Comparison of ENCODE assay signal across 8 cellular contexts in genomic region chr1:199173356-199173755, GRCh38.
DNase-seq lines count a peak whose midpoint lies in the region; ATAC-seq lines count a peak whose summit lies in the region.

No MANE protein-coding gene starts in this region.

- ATAC-seq in GM21367 (IDR thresholded peaks at IDR 0.05; ENCODE audit: unreplicated experiment) (peak; percentile 91), HG03558 (IDR thresholded peaks at IDR 0.05; ENCODE audit: extremely low read depth, unreplicated experiment) (peak; percentile 94)

- DNase-seq in GM03348 (ENCODE audit: low spot score) = peak; percentile 7
- peak; percentile 73 for DNase-seq in central memory CD4-positive, alpha-beta T cell
- no peak for DNase-seq in activated effector memory CD4-positive, alpha-beta T cell treated with anti-CD3 and anti-CD28 coated beads, Interleukin-2, amount 50 U/mL, for 16 hours
- no peak for DNase-seq in stimulated activated CD4-positive, alpha-beta T cell treated with anti-CD3 and anti-CD28 coated beads, Interleukin-15, amount 100 ng/mL, for 24 hours
- no peak for DNase-seq in stimulated activated CD4-positive, alpha-beta T cell treated with anti-CD3 and anti-CD28 coated beads, Interleukin-2, amount 100 ng/mL, for 48 hours
- DNase-seq in DMS153 (lab: John Stamatoyannopoulos, UW) = no peak

Comparison
In these comparisons a context has a peak if more than half of its experiments do, and no peak if none do; other contexts are left out.
1. DNase-seq: peak in GM03348 (single experiment) and central memory CD4-positive, alpha-beta T cell (single experiment); none in activated effector memory CD4-positive, alpha-beta T cell treated with anti-CD3 and anti-CD28 coated beads, Interleukin-2, amount 50 U/mL, for 16 hours (single experiment), stimulated activated CD4-positive, alpha-beta T cell treated with anti-CD3 and anti-CD28 coated beads, Interleukin-15, amount 100 ng/mL, for 24 hours (single experiment), stimulated activated CD4-positive, alpha-beta T cell treated with anti-CD3 and anti-CD28 coated beads, Interleukin-2, amount 100 ng/mL, for 48 hours (0 of 2) and DMS153 (single experiment).